12 cellular contexts compared by ENCODE assay signal in the genomic region with DNA sequence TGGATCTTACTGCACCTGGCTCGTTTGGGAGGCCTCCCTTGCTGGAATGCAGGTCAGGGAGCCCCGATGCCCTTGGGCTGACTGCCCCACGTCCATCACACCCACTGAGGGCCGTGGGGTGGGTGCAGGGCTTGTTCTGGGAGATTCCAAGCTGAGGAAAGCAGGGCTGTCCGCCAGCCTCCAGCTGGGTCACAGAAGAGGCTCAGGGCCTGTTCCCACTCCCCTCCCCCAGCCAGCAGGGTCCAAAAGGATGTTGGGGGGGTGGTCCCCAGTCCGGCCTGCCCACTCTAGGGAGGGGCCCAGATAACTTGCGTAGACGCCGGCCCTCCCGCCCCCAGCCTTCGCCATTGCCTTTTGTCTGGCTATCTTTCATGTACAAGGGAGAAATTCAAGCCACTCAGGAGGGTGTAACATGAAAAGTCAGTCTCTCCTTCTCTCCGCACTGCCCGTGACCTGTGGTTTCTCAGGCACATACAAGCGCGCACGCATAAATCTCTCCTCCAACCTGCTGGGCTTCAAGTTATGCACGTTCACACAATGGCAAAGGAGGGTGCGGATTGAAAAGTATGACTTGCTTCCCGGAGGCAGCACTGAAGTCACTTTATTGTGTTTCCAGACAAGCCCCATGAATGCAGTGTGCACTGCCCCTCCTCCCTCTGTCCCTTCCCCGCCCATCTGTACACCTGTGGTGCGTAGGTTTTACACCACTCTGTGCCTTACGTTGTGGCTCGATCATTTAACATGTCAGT. TPM values are rescaled to one million over a fixed set of nuclear protein-coding genes. Genes with fewer than 3 reads are reported as not detected.
DNase-seq lines count a peak whose midpoint lies in the region; ATAC-seq, FAIRE-seq and TF ChIP-seq lines count a peak whose summit lies in the region.
"Had no signal": no experiment of that assay in that cellular context is flagged by ENCODE, and none has a peak within 500 bp of the region (broad histone marks: within the 10 kb centered on the region; RNA-seq: fewer than 3 reads in every experiment).

No MANE protein-coding gene starts in this region.

- H3K4me3 Mint-ChIP-seq in GM23338: peak overlapping the region; percentile 20; the same call in 1 of the 3 replicates

- in situ Hi-C loops in GM13977 (cut with MboI; ENCODE audit: low pct_unique_long_range_greater_than_20kb, low sequenced_read_pairs, unreplicated experiment): no loop called here

- peak overlapping the region; percentile 66 for H3K4me2 ChIP-seq in GM23338

- H3K36me3 ChIP-seq in GM23338 (ENCODE audit: insufficient read depth) (no peaks in the 10 kb centered on the region), heart right ventricle (no peaks in the 10 kb centered on the region), pancreas (no peaks in the 10 kb centered on the region)

- H3K9me2 ChIP-seq in GM23338 (ENCODE audit: insufficient read depth): no peaks in the 10 kb centered on the region

- peak overlapping the region; percentile 77 for H3K27ac Mint-ChIP-seq in GM23338
- H3K27ac Mint-ChIP-seq: activated T-helper 2 cell treated with anti-CD3 and anti-CD28 coated beads, Interferon-gamma antibody, Interleukin-2, Interleukin-4, amounts not matched to agents 10 μg/mL and 5 μg/mL and 100 μg/mL, durations not matched to agents 14 hours and 24 hours and 36 hours had no signal

- peak; percentile 51 for DNase-seq in GM23338 (ENCODE audit: low spot score)
- DNase-seq in NCI-H69 (lab: John Stamatoyannopoulos, UW): peak; percentile 93
- peak in 1 of 2 donors; percentile 42 for DNase-seq in heart right ventricle
- peak in 1 of 6 donors; percentile 49 for DNase-seq in pancreas
- no peak for DNase-seq in activated T-cell treated with anti-CD3 and anti-CD28 coated beads for 4 hours
- DNase-seq in GM13977 (ENCODE audit: low spot score): no peak
- DNase-seq: midbrain; stimulated activated naive CD8-positive, alpha-beta T cell treated with anti-CD3 and anti-CD28 coated beads, Interleukin-15, Interleukin-2, amounts not matched to agents 100 U/mL and 50 U/mL, for 24 hours had no signal

- intact Hi-C loops in heart right ventricle (cut with DNase I) (no loop called here), pancreas (cut with DNase I) (no loop called here)

- TF ChIP-seq CTCF in GM23338 (conservative IDR thresholded peaks at IDR 0.05; ENCODE audit: low read depth in 2 of 2) (no peak), heart right ventricle (IDR thresholded peaks at IDR 0.05) (no peak), pancreas (IDR thresholded peaks at IDR 0.05) (no peak), GM13977 (IDR thresholded peaks at IDR 0.05; ENCODE audit: extremely low read depth, insufficient read depth, missing control alignments) (no peak)

- H2AFZ ChIP-seq in GM23338: no peak overlapping the region

- no peak for FAIRE-seq in pancreas (lab: Jason Lieb, UNC)
- FAIRE-seq: K562 had no signal

- H3F3A ChIP-seq in GM23338 (replicated peaks; ENCODE audit: low read depth): peaks cover 28% of the 10 kb centered on the region

- ATAC-seq in GM23338 (no peak), heart right ventricle (peak in 6 of 8 donors; percentile 36 to 70 (median 52)), pancreas (peak; percentile 22 to 88 (median 39)), HG03135 (IDR thresholded peaks at IDR 0.05; ENCODE audit: unreplicated experiment) (no peak), GM19035 (IDR thresholded peaks at IDR 0.05; ENCODE audit: unreplicated experiment) (no peak)
- ATAC-seq: K562; stimulated activated naive CD8-positive, alpha-beta T cell treated with anti-CD3 and anti-CD28 coated beads, Interleukin-15, Interleukin-2, amounts not matched to agents 100 U/mL and 50 U/mL, for 24 hours had no signal

- WGBS in heart right ventricle, 2 donors: 49 to 57% methylated on average over 23 of the region's 23 CpGs
- 59 to 67% methylated on average over 23 of the region's 23 CpGs for WGBS in pancreas, 2 donors

- H3K9me3 Mint-ChIP-seq in GM23338: no peaks in the 10 kb centered on the region
- H3K9me3 Mint-ChIP-seq: activated T-helper 2 cell treated with anti-CD3 and anti-CD28 coated beads, Interferon-gamma antibody, Interleukin-2, Interleukin-4, amounts not matched to agents 10 μg/mL and 5 μg/mL and 100 μg/mL, durations not matched to agents 14 hours and 24 hours and 36 hours had no signal

- H3K36me3 Mint-ChIP-seq in GM23338 (ENCODE audit: low read depth): no peaks in the 10 kb centered on the region

- H3K27ac ChIP-seq in GM23338 (ENCODE audit: low read depth) (peak overlapping the region; percentile 90), heart right ventricle (peak overlapping the region in 4 of 10 donors; percentile 15 to 37 (median 22)), pancreas (peak overlapping the region in 2 of 4 donors; percentile 2 to 44)

- H3K9me3 ChIP-seq in heart right ventricle: no peaks in the 10 kb centered on the region
- no peaks in the 10 kb centered on the region for H3K9me3 ChIP-seq in pancreas

- H3K79me2 ChIP-seq in GM23338 (replicated peaks; ENCODE audit: insufficient read depth): peaks cover 89% of the 10 kb centered on the region

- peaks cover 66% of the 10 kb centered on the region for H3K4me1 Mint-ChIP-seq in GM23338

- H3K27me3 Mint-ChIP-seq in GM23338 (ENCODE audit: insufficient read depth, low read depth, poor library complexity): peaks cover 11% of the 10 kb centered on the region

- H3K27me3 ChIP-seq in GM23338 (ENCODE audit: insufficient read depth) (no peaks in the 10 kb centered on the region), heart right ventricle (no peaks in the 10 kb centered on the region), pancreas (no peaks in the 10 kb centered on the region)

- H3K4me1 ChIP-seq in GM23338 (ENCODE audit: insufficient read depth) (peaks cover 73% of the 10 kb centered on the region), heart right ventricle (peaks cover 12 to 50% (median 32%) of the 10 kb centered on the region in 9 donors), pancreas (peaks cover 0 to 8% (median 0%) of the 10 kb centered on the region in 3 donors)

- H3K4me3 ChIP-seq in GM23338 (peak overlapping the region; percentile 13; the same call in 1 of the 2 replicates), heart right ventricle (no peak overlapping the region), pancreas (no peak overlapping the region)
- H3K4me3 ChIP-seq: K562 had no signal

- H4K20me1 ChIP-seq in GM23338 (replicated peaks; ENCODE audit: insufficient read depth): peaks cover 8% of the 10 kb centered on the region

RNA-seq across cellular contexts. Expression of a gene that starts 20.2 kb away (rescaled TPM):
- 118 and 125 TPM in 2 replicates for total RNA-seq in GM23338 (2014; rRNA removed; shearing (Covaris generic))
- polyA plus RNA-seq in GM23338 (2016; fragmentation: Nextera tagmentation; extraction: Ambion mirVana) (40.3 and 43.3 TPM in 2 replicates), heart right ventricle (10 to 100 TPM; 26.2 to 27.4 TPM), pancreas (10 to 100 TPM; 16.6 to 21.1 TPM)
- total RNA-seq in heart right ventricle (10 to 100 TPM; 25.8 to 45.4 (median 28.8) TPM), pancreas (10 to 100 TPM; 13.0 to 24.7 (median 16.0) TPM)

RNA-seq across cellular contexts. Expression of a gene that starts 36.9 kb away (rescaled TPM):
- total RNA-seq in GM23338 (2014; rRNA removed; shearing (Covaris generic)): 54.0 and 63.7 TPM in 2 replicates
- 36.3 and 45.3 TPM in 2 replicates for polyA plus RNA-seq in GM23338 (2016; fragmentation: Nextera tagmentation; extraction: Ambion mirVana)
- total RNA-seq in heart right ventricle: 10 to 100 TPM; 13.7 to 26.0 (median 16.9) TPM
- polyA plus RNA-seq in heart right ventricle: 10 to 100 TPM; 25.2 to 36.7 TPM
- 10 to 100 TPM; 41.4 to 67.9 (median 47.3) TPM for total RNA-seq in pancreas
- 10 to 100 TPM; 58.0 to 66.0 TPM for polyA plus RNA-seq in pancreas

RNA-seq across cellular contexts. Expression of a gene that starts 37.1 kb away (rescaled TPM):
- total RNA-seq in GM23338 (2014; rRNA removed; shearing (Covaris generic)): 56.4 and 60.7 TPM in 2 replicates
- polyA plus RNA-seq in GM23338 (2016; fragmentation: Nextera tagmentation; extraction: Ambion mirVana) (23.7 and 24.1 TPM in 2 replicates), heart right ventricle (10 to 100 TPM; 15.6 to 17.3 TPM), pancreas (1 to 10 TPM; 7.8 to 9.8 TPM)
- total RNA-seq in heart right ventricle (10 to 100 TPM; 10.8 to 16.1 (median 14.5) TPM), pancreas (10 to 100 TPM in 5 of 6 donors, 1 to 10 TPM in 1; 7.9 to 11.6 (median 10.3) TPM)

RNA-seq across cellular contexts. Expression of a gene that starts 43.3 kb away (rescaled TPM):
- total RNA-seq in GM23338 (2014; rRNA removed; shearing (Covaris generic)): 0.78 TPM in 1 of 2 replicates, not detected in the other
- 0.43 and 0.45 TPM in 2 replicates for polyA plus RNA-seq in GM23338 (2016; fragmentation: Nextera tagmentation; extraction: Ambion mirVana)
- 1 to 10 TPM in 3 of 10 donors, under 1 TPM in 6, not detected in 1; 0.27 to 4.0 (median 0.61) TPM for total RNA-seq in heart right ventricle
- polyA plus RNA-seq in heart right ventricle: 1 to 10 TPM in 1 of 2 donors, under 1 TPM in 1; 0.66 to 1.3 TPM
- total RNA-seq in pancreas: under 1 TPM in 5 of 6 donors, not detected in 1; 0.47 to 1.00 (median 0.75) TPM
- polyA plus RNA-seq in pancreas: under 1 TPM; 0.31 to 0.99 TPM

RNA-seq across cellular contexts. Expression of a gene that starts 55.5 kb away (rescaled TPM):
- total RNA-seq in GM23338 (2014; rRNA removed; shearing (Covaris generic)): 28.5 and 37.2 TPM in 2 replicates
- polyA plus RNA-seq in GM23338 (2016; fragmentation: Nextera tagmentation; extraction: Ambion mirVana) (27.7 and 29.7 TPM in 2 replicates), heart right ventricle (10 to 100 TPM; 40.4 to 88.6 TPM), pancreas (10 to 100 TPM; 19.3 to 32.3 TPM)
- total RNA-seq in heart right ventricle (10 to 100 TPM; 25.9 to 38.6 (median 32.9) TPM), pancreas (10 to 100 TPM; 13.6 to 22.6 (median 18.7) TPM)

Comparison
In these comparisons a context has a peak if more than half of its experiments do, and no peak if none do; other contexts are left out.
1. ATAC-seq: peak in heart right ventricle (6 of 8) and pancreas (4 of 4); none in GM23338 (single experiment), HG03135 (single experiment) and GM19035 (single experiment).
2. DNase-seq: peak in GM23338 (single experiment) and NCI-H69 (single experiment); none in activated T-cell treated with anti-CD3 and anti-CD28 coated beads for 4 hours (single experiment) and GM13977 (single experiment).